Comparison of ENCODE assay signal across 1 cellular context in the genomic region with DNA sequence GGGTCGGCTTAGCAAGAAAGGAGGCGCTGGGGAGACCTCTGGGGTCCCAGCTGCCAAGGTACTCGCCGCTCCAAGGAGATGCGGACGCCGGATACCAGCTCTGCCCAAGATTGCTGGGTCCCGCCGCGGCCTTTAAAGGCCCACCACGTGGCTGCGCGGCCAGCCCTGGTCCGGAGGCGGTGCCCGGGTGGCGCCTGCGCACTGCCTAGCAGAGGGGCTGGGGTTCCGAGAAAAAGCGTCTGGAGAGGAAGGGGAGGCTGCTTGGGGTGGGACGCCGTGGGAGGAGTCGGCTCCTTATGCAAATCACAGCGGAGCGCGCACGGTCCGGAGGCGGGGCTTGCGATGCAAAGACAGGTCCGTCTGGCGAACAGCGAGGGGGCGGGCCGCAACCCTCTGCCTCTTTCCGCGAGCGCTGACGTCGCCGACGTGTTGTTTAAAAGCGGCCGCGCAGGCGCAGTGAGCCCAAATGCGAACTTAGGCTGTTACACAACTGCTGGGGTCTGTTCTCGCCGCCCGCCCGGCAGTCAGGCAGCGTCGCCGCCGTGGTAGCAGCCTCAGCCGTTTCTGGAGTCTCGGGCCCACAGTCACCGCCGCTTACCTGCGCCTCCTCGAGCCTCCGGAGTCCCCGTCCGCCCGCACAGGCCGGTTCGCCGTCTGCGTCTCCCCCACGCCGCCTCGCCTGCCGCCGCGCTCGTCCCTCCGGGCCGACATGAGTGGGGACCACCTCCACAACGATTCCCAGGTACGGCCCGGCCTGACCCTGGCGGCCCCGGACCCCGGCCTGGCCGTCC.
TF ChIP-seq lines count a peak whose summit lies in the region.

A gene (plus strand): TSS at position 464 of the 791 bp plus-strand sequence. CDS start 246 bp downstream, at position 710.

TF ChIP-seq in A549, 52 proteins besides CTCF, POLR2A, EP300 and RAD21 (continued from another document):
- TF ChIP-seq, protein P1, sequence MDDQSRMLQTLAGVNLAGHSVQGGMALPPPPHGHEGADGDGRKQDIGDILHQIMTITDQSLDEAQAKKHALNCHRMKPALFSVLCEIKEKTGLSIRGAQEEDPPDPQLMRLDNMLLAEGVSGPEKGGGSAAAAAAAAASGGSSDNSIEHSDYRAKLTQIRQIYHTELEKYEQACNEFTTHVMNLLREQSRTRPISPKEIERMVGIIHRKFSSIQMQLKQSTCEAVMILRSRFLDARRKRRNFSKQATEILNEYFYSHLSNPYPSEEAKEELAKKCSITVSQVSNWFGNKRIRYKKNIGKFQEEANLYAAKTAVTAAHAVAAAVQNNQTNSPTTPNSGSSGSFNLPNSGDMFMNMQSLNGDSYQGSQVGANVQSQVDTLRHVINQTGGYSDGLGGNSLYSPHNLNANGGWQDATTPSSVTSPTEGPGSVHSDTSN (IDR thresholded peaks at IDR 0.05): no peak
- TF ChIP-seq TFCP2L1 (CRISPR knock-in tag; IDR thresholded peaks at IDR 0.05): 0 out of 2 replicates have a peak, but pooled peaks have one; percentile 26
- TF ChIP-seq ZSCAN20 (CRISPR knock-in tag; IDR thresholded peaks at IDR 0.05): no peak
- TF ChIP-seq EHMT2 (IDR thresholded peaks at IDR 0.05; ENCODE audit: low read depth): no peak
- no peak for TF ChIP-seq BHLHE40 (IDR thresholded peaks at IDR 0.05; ENCODE audit: low read depth, low read length)
- TF ChIP-seq MAZ (IDR thresholded peaks at IDR 0.05; ENCODE audit: borderline replicate concordance, low read depth, low read length): no peak
- TF ChIP-seq HEYL (CRISPR knock-in tag; IDR thresholded peaks at IDR 0.05): no peak
- no peak for TF ChIP-seq ZFP36 (IDR thresholded peaks at IDR 0.05; ENCODE audit: borderline replicate concordance, partially characterized antibody)
- no peak for TF ChIP-seq ESRRA (IDR thresholded peaks at IDR 0.05; ENCODE audit: borderline replicate concordance, low read length)
- TF ChIP-seq CHD2 (IDR thresholded peaks at IDR 0.05; ENCODE audit: low read length, partially characterized antibody): no peak
- no peak for TF ChIP-seq POLR2AphosphoS2 (conservative IDR thresholded peaks at IDR 0.05; ENCODE audit: low read length)
- TF ChIP-seq, protein P2, sequence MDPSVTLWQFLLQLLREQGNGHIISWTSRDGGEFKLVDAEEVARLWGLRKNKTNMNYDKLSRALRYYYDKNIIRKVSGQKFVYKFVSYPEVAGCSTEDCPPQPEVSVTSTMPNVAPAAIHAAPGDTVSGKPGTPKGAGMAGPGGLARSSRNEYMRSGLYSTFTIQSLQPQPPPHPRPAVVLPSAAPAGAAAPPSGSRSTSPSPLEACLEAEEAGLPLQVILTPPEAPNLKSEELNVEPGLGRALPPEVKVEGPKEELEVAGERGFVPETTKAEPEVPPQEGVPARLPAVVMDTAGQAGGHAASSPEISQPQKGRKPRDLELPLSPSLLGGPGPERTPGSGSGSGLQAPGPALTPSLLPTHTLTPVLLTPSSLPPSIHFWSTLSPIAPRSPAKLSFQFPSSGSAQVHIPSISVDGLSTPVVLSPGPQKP (IDR thresholded peaks at IDR 0.05; ENCODE audit: low read depth, low read length): no peak
- TF ChIP-seq HOXA7 (CRISPR knock-in tag; IDR thresholded peaks at IDR 0.05): no peak
- no peak for TF ChIP-seq TP53 (CRISPR knock-in tag; IDR thresholded peaks at IDR 0.05)
- peak; percentile 5 to 89; a peak in 4 of 5 replicates for TF ChIP-seq JUN (IDR thresholded peaks at IDR 0.05)
- TF ChIP-seq ZNF302 (CRISPR knock-in tag; IDR thresholded peaks at IDR 0.05): no peak
- TF ChIP-seq NFE2L2 (conservative IDR thresholded peaks at IDR 0.05; ENCODE audit: low read length): no peak
- no peak for TF ChIP-seq ZC3H11A (IDR thresholded peaks at IDR 0.05)
- peak; percentile 99 for TF ChIP-seq MYC (IDR thresholded peaks at IDR 0.05; ENCODE audit: borderline replicate concordance, low read length)
- TF ChIP-seq FOSL2 (IDR thresholded peaks at IDR 0.05): no peak
- no peak for TF ChIP-seq FOSL2 (CRISPR knock-in tag; IDR thresholded peaks at IDR 0.05)
- no peak; the same call in 1 of the 2 replicates for TF ChIP-seq PHF8 (IDR thresholded peaks at IDR 0.05; ENCODE audit: borderline replicate concordance, low read depth)
- TF ChIP-seq CHD4 (IDR thresholded peaks at IDR 0.05; ENCODE audit: borderline replicate concordance): no peak
- 0 out of 2 replicates have a peak, but pooled peaks have one; percentile 44 for TF ChIP-seq RFX5 (IDR thresholded peaks at IDR 0.05)
- TF ChIP-seq CBX2 (IDR thresholded peaks at IDR 0.05; ENCODE audit: borderline replicate concordance, low read depth): no peak
- no peak for TF ChIP-seq MAFK (IDR thresholded peaks at IDR 0.05; ENCODE audit: partially characterized antibody)
- TF ChIP-seq, protein P3, sequence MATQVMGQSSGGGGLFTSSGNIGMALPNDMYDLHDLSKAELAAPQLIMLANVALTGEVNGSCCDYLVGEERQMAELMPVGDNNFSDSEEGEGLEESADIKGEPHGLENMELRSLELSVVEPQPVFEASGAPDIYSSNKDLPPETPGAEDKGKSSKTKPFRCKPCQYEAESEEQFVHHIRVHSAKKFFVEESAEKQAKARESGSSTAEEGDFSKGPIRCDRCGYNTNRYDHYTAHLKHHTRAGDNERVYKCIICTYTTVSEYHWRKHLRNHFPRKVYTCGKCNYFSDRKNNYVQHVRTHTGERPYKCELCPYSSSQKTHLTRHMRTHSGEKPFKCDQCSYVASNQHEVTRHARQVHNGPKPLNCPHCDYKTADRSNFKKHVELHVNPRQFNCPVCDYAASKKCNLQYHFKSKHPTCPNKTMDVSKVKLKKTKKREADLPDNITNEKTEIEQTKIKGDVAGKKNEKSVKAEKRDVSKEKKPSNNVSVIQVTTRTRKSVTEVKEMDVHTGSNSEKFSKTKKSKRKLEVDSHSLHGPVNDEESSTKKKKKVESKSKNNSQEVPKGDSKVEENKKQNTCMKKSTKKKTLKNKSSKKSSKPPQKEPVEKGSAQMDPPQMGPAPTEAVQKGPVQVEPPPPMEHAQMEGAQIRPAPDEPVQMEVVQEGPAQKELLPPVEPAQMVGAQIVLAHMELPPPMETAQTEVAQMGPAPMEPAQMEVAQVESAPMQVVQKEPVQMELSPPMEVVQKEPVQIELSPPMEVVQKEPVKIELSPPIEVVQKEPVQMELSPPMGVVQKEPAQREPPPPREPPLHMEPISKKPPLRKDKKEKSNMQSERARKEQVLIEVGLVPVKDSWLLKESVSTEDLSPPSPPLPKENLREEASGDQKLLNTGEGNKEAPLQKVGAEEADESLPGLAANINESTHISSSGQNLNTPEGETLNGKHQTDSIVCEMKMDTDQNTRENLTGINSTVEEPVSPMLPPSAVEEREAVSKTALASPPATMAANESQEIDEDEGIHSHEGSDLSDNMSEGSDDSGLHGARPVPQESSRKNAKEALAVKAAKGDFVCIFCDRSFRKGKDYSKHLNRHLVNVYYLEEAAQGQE (IDR thresholded peaks at IDR 0.05): no peak
- TF ChIP-seq HDAC2 (IDR thresholded peaks at IDR 0.05): no peak
- TF ChIP-seq JUNB (IDR thresholded peaks at IDR 0.05): no peak
- no peak for TF ChIP-seq RNF2 (IDR thresholded peaks at IDR 0.05; ENCODE audit: borderline replicate concordance, low read depth)
- TF ChIP-seq, protein P4, sequence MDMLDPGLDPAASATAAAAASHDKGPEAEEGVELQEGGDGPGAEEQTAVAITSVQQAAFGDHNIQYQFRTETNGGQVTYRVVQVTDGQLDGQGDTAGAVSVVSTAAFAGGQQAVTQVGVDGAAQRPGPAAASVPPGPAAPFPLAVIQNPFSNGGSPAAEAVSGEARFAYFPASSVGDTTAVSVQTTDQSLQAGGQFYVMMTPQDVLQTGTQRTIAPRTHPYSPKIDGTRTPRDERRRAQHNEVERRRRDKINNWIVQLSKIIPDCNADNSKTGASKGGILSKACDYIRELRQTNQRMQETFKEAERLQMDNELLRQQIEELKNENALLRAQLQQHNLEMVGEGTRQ (IDR thresholded peaks at IDR 0.05): peak; percentile 85
- no peak for TF ChIP-seq GATA3 (IDR thresholded peaks at IDR 0.05; ENCODE audit: borderline replicate concordance)
- TF ChIP-seq CBX8 (IDR thresholded peaks at IDR 0.05): no peak
- no peak for TF ChIP-seq KDM1A (IDR thresholded peaks at IDR 0.05; ENCODE audit: low read depth)
- TF ChIP-seq, protein P5, sequence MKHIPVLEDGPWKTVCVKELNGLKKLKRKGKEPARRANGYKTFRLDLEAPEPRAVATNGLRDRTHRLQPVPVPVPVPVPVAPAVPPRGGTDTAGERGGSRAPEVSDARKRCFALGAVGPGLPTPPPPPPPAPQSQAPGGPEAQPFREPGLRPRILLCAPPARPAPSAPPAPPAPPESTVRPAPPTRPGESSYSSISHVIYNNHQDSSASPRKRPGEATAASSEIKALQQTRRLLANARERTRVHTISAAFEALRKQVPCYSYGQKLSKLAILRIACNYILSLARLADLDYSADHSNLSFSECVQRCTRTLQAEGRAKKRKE (CRISPR knock-in tag; IDR thresholded peaks at IDR 0.05; ENCODE audit: low read depth): peak; percentile 65; the same call in 1 of the 2 replicates
- no peak for TF ChIP-seq FOXS1 (CRISPR knock-in tag; IDR thresholded peaks at IDR 0.05)
- no peak for TF ChIP-seq KDM5A (IDR thresholded peaks at IDR 0.05)
- TF ChIP-seq, protein P6, sequence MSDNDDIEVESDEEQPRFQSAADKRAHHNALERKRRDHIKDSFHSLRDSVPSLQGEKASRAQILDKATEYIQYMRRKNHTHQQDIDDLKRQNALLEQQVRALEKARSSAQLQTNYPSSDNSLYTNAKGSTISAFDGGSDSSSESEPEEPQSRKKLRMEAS (IDR thresholded peaks at IDR 0.05): peak; percentile 100
